In the genomic region with DNA sequence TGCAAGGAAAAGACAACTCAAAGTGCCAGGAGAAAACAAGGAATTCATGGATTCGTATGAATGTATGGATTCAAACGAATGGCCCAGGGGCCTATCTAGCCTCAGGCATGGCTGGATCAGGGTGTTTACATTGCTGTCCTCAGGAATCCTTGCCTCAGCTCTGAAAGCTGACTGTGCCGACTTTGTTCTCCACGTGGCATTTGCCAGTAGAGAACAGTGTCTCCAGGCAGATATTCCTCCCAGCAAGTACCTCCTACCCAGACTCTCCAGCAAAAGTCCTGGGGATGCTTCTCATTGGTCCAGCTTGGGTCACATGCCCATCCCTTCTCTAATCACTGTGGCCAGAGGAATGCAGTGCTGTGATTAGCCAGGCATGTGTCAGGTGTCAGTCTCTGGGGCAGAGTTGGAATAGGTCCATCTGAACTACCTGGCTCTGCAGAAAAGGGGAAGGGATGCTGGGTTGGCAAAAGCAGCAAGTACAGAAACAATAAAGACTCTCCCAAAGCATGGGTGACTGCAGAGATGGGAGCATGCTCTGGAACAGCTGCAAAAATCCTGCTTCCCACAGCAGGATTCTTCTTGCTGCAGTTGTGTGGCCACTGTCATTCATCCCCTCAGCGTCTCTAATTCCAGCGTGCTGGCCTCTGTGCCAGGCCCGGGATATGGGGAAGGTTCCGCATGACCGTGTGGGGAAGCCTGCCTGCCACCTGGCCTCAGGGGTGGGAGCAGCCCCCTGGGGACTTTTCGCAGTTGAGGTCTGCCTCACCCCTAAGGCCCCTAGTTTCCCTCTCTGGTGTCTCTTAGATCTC, we compare ENCODE assay signal across 1 cellular context.
A peak's percentile ranks its signal among the peaks of the same experiment; 100 is the strongest.
TF ChIP-seq lines count a peak whose summit lies in the region.

No MANE protein-coding gene starts in this region.

TF ChIP-seq in HepG2, 621 proteins besides CTCF, POLR2A, EP300 and RAD21 (continued from another document):
- TF ChIP-seq, protein P1, sequence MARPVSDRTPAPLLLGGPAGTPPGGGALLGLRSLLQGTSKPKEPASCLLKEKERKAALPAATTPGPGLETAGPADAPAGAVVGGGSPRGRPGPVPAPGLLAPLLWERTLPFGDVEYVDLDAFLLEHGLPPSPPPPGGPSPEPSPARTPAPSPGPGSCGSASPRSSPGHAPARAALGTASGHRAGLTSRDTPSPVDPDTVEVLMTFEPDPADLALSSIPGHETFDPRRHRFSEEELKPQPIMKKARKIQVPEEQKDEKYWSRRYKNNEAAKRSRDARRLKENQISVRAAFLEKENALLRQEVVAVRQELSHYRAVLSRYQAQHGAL (CRISPR knock-in tag; IDR thresholded peaks at IDR 0.05; ENCODE audit: not compliant biosample characterization) = peak; percentile 34
- no peak for TF ChIP-seq SOX13 (IDR thresholded peaks at IDR 0.05)
- no peak for TF ChIP-seq SOX13 (CRISPR knock-in tag; conservative IDR thresholded peaks at IDR 0.05 in 1 of 2, IDR thresholded peaks at IDR 0.05 in 1 of 2)
- TF ChIP-seq, protein P2, sequence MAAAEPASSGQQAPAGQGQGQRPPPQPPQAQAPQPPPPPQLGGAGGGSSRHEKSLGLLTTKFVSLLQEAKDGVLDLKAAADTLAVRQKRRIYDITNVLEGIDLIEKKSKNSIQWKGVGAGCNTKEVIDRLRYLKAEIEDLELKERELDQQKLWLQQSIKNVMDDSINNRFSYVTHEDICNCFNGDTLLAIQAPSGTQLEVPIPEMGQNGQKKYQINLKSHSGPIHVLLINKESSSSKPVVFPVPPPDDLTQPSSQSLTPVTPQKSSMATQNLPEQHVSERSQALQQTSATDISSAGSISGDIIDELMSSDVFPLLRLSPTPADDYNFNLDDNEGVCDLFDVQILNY (CRISPR knock-in tag; conservative IDR thresholded peaks at IDR 0.05) = no peak
- TF ChIP-seq, protein P3, sequence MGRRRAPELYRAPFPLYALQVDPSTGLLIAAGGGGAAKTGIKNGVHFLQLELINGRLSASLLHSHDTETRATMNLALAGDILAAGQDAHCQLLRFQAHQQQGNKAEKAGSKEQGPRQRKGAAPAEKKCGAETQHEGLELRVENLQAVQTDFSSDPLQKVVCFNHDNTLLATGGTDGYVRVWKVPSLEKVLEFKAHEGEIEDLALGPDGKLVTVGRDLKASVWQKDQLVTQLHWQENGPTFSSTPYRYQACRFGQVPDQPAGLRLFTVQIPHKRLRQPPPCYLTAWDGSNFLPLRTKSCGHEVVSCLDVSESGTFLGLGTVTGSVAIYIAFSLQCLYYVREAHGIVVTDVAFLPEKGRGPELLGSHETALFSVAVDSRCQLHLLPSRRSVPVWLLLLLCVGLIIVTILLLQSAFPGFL (CRISPR knock-in tag; IDR thresholded peaks at IDR 0.05) = no peak
- TF ChIP-seq, protein P4, sequence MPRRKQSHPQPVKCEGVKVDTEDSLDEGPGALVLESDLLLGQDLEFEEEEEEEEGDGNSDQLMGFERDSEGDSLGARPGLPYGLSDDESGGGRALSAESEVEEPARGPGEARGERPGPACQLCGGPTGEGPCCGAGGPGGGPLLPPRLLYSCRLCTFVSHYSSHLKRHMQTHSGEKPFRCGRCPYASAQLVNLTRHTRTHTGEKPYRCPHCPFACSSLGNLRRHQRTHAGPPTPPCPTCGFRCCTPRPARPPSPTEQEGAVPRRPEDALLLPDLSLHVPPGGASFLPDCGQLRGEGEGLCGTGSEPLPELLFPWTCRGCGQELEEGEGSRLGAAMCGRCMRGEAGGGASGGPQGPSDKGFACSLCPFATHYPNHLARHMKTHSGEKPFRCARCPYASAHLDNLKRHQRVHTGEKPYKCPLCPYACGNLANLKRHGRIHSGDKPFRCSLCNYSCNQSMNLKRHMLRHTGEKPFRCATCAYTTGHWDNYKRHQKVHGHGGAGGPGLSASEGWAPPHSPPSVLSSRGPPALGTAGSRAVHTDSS (CRISPR knock-in tag; conservative IDR thresholded peaks at IDR 0.05) = no peak
- no peak for TF ChIP-seq ZNF83 (CRISPR knock-in tag; IDR thresholded peaks at IDR 0.05; ENCODE audit: borderline replicate concordance)
- no peak for TF ChIP-seq NFE2L2 (IDR thresholded peaks at IDR 0.05; ENCODE audit: low read length)
- TF ChIP-seq DR1 (CRISPR knock-in tag; IDR thresholded peaks at IDR 0.05) = 0 out of 2 replicates have a peak, but pooled peaks have one; percentile 56
- no peak for TF ChIP-seq ERF (CRISPR knock-in tag; IDR thresholded peaks at IDR 0.05)
- peak; percentile 80; the same call in 1 of the 2 replicates for TF ChIP-seq MXD4 (CRISPR knock-in tag; IDR thresholded peaks at IDR 0.05)
- no peak; the same call in 1 of the 2 replicates for TF ChIP-seq ZNF225 (CRISPR knock-in tag; IDR thresholded peaks at IDR 0.05)
- no peak for TF ChIP-seq HNF4G (IDR thresholded peaks at IDR 0.05; ENCODE audit: borderline replicate concordance, low read depth, low read length)
- TF ChIP-seq HNF4G (CRISPR knock-in tag; IDR thresholded peaks at IDR 0.05; ENCODE audit: borderline replicate concordance, low read depth) = no peak
- peak; percentile 49 for TF ChIP-seq FOXA3 (CRISPR knock-in tag; IDR thresholded peaks at IDR 0.05)
- TF ChIP-seq TEAD3 (CRISPR knock-in tag; optimal IDR thresholded peaks at IDR 0.05; ENCODE audit: borderline replicate concordance) = peak; percentile 20
- TF ChIP-seq ZNF709 (CRISPR knock-in tag; IDR thresholded peaks at IDR 0.05) = no peak
- TF ChIP-seq SATB2 (CRISPR knock-in tag; IDR thresholded peaks at IDR 0.05) = 0 out of 2 replicates have a peak, but pooled peaks have one; percentile 47
- TF ChIP-seq, protein P5, sequence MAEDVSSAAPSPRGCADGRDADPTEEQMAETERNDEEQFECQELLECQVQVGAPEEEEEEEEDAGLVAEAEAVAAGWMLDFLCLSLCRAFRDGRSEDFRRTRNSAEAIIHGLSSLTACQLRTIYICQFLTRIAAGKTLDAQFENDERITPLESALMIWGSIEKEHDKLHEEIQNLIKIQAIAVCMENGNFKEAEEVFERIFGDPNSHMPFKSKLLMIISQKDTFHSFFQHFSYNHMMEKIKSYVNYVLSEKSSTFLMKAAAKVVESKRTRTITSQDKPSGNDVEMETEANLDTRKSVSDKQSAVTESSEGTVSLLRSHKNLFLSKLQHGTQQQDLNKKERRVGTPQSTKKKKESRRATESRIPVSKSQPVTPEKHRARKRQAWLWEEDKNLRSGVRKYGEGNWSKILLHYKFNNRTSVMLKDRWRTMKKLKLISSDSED (CRISPR knock-in tag; IDR thresholded peaks at IDR 0.05) = no peak
- TF ChIP-seq, protein P6, sequence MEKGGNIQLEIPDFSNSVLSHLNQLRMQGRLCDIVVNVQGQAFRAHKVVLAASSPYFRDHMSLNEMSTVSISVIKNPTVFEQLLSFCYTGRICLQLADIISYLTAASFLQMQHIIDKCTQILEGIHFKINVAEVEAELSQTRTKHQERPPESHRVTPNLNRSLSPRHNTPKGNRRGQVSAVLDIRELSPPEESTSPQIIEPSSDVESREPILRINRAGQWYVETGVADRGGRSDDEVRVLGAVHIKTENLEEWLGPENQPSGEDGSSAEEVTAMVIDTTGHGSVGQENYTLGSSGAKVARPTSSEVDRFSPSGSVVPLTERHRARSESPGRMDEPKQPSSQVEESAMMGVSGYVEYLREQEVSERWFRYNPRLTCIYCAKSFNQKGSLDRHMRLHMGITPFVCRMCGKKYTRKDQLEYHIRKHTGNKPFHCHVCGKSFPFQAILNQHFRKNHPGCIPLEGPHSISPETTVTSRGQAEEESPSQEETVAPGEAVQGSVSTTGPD (CRISPR knock-in tag; IDR thresholded peaks at IDR 0.05) = no peak
- no peak for TF ChIP-seq GATAD2A (CRISPR knock-in tag; IDR thresholded peaks at IDR 0.05)
- no peak for TF ChIP-seq ZKSCAN5 (CRISPR knock-in tag; IDR thresholded peaks at IDR 0.05)
- no peak for TF ChIP-seq HNRNPK (IDR thresholded peaks at IDR 0.05; ENCODE audit: low read depth, low read length, poor library complexity, severe bottlenecking)
- TF ChIP-seq, protein P7, sequence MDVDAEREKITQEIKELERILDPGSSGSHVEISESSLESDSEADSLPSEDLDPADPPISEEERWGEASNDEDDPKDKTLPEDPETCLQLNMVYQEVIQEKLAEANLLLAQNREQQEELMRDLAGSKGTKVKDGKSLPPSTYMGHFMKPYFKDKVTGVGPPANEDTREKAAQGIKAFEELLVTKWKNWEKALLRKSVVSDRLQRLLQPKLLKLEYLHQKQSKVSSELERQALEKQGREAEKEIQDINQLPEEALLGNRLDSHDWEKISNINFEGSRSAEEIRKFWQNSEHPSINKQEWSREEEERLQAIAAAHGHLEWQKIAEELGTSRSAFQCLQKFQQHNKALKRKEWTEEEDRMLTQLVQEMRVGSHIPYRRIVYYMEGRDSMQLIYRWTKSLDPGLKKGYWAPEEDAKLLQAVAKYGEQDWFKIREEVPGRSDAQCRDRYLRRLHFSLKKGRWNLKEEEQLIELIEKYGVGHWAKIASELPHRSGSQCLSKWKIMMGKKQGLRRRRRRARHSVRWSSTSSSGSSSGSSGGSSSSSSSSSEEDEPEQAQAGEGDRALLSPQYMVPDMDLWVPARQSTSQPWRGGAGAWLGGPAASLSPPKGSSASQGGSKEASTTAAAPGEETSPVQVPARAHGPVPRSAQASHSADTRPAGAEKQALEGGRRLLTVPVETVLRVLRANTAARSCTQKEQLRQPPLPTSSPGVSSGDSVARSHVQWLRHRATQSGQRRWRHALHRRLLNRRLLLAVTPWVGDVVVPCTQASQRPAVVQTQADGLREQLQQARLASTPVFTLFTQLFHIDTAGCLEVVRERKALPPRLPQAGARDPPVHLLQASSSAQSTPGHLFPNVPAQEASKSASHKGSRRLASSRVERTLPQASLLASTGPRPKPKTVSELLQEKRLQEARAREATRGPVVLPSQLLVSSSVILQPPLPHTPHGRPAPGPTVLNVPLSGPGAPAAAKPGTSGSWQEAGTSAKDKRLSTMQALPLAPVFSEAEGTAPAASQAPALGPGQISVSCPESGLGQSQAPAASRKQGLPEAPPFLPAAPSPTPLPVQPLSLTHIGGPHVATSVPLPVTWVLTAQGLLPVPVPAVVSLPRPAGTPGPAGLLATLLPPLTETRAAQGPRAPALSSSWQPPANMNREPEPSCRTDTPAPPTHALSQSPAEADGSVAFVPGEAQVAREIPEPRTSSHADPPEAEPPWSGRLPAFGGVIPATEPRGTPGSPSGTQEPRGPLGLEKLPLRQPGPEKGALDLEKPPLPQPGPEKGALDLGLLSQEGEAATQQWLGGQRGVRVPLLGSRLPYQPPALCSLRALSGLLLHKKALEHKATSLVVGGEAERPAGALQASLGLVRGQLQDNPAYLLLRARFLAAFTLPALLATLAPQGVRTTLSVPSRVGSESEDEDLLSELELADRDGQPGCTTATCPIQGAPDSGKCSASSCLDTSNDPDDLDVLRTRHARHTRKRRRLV (CRISPR knock-in tag; IDR thresholded peaks at IDR 0.05) = no peak
- TF ChIP-seq ASH2L (IDR thresholded peaks at IDR 0.05; ENCODE audit: insufficient read length, low read depth, low read length) = peak; percentile 55
